In genomic region chrX:39752820-39753219, GRCh38 we compare ENCODE assay signal across 11 cellular contexts.
A peak's percentile ranks its signal among the peaks of the same experiment; 100 is the strongest.
DNase-seq lines count a peak whose midpoint lies in the region; ATAC-seq and TF ChIP-seq lines count a peak whose summit lies in the region.
"Had no signal": no experiment of that assay in that cellular context is flagged by ENCODE, and none has a peak within 500 bp of the region (broad histone marks: within the 10 kb centered on the region; RNA-seq: fewer than 3 reads in every experiment).

No MANE protein-coding gene starts in this region.

- H3K9me3 ChIP-seq in spleen: peaks cover 0 to 4% (median 0%) of the 10 kb centered on the region in 8 donors

- ATAC-seq in activated CD4-positive, CD25-positive, alpha-beta regulatory T cell treated with anti-CD3 and anti-CD28 coated beads, Interleukin-2, amount 50 U/mL, for 24 hours: no peak
- no peak for ATAC-seq in GM18873 (IDR thresholded peaks at IDR 0.05; ENCODE audit: low FRiP score, unreplicated experiment)
- ATAC-seq: Panc1 had no signal

- WGBS in spleen, 5 donors: 54 to 78% (median 70%) methylated on average over 7 to 8 of the region's 8 CpGs

- no peaks in the 10 kb centered on the region for H3K36me3 ChIP-seq in spleen

- H3K27me3 ChIP-seq in spleen (replicated peaks in 1 of 7): no peaks in the 10 kb centered on the region

- H3K4me3 ChIP-seq in spleen: no peak overlapping the region

- no peak for TF ChIP-seq CTCF in spleen (IDR thresholded peaks at IDR 0.05 in 8 of 11, conservative IDR thresholded peaks at IDR 0.05 in 3 of 11)

- intact Hi-C loops in spleen (cut with DNase I; ENCODE audit: low total_unique reads): no loop called here

- peaks cover 0 to 23% (median 2%) of the 10 kb centered on the region in 6 donors for H3K4me1 ChIP-seq in spleen

- TF ChIP-seq POLR2A in spleen (IDR thresholded peaks at IDR 0.05): no peak

- peak overlapping the region in 2 of 8 donors; percentile 50 to 59 for H3K27ac ChIP-seq in spleen

- DNase-seq in DMS53 (lab: John Stamatoyannopoulos, UW) (peak; percentile 80), NCI-H2029 treated with DMSO at 0.1 percent for 48 hours (lab: John Stamatoyannopoulos, UW) (peak; percentile 78), cerebellar cortex (ENCODE audit: low spot score) (peak; percentile 61), nucleus accumbens (lab: John Stamatoyannopoulos, UW) (peak in 35 of 56 donors; percentile 0 to 47 (median 10)), SKM-1 treated with dmso at 0.1 percent for 144 hours (lab: John Stamatoyannopoulos, UW; ENCODE audit: unreplicated experiment) (no peak), spleen (no peak)
- DNase-seq: GF-D8, immature natural killer cell had no signal

Comparison
In these comparisons a context has a peak if more than half of its experiments do, and no peak if none do; other contexts are left out.
1. DNase-seq: peak in DMS53 (single experiment), NCI-H2029 treated with DMSO at 0.1 percent for 48 hours (single experiment), cerebellar cortex (single experiment) and nucleus accumbens (35 of 56); none in SKM-1 treated with dmso at 0.1 percent for 144 hours (single experiment) and spleen (single experiment).